2 cellular contexts compared by ENCODE assay signal in genomic region chr15:76418352-76419140, GRCh38.
TF ChIP-seq lines count a peak whose summit lies in the region.

No MANE protein-coding gene starts in this region.

TF ChIP-seq in A549, 52 proteins besides CTCF, POLR2A, EP300 and RAD21:
- TF ChIP-seq USF2 (IDR thresholded peaks at IDR 0.05) (no peak), BHLHE40 (IDR thresholded peaks at IDR 0.05; ENCODE audit: low read depth, low read length) (no peak), CHD4 (IDR thresholded peaks at IDR 0.05; ENCODE audit: borderline replicate concordance) (no peak), ZSCAN20 (CRISPR knock-in tag; IDR thresholded peaks at IDR 0.05) (no peak), KDM5A (IDR thresholded peaks at IDR 0.05) (no peak), CBX8 (IDR thresholded peaks at IDR 0.05) (no peak), CEBPB (IDR thresholded peaks at IDR 0.05) (no peak), RNF2 (IDR thresholded peaks at IDR 0.05; ENCODE audit: borderline replicate concordance, low read depth) (no peak), E2F6 (IDR thresholded peaks at IDR 0.05; ENCODE audit: borderline replicate concordance, low read depth) (no peak), JUN (IDR thresholded peaks at IDR 0.05) (no peak), FOSL2 (IDR thresholded peaks at IDR 0.05) (no peak), FOSL2 (CRISPR knock-in tag; IDR thresholded peaks at IDR 0.05) (no peak)

TF ChIP-seq in H1, 55 proteins besides CTCF, POLR2A, EP300 and RAD21:
- no peak for TF ChIP-seq ZNF274 (IDR thresholded peaks at IDR 0.05; ENCODE audit: borderline replicate concordance, extremely low read depth, low read length)
- TF ChIP-seq SP2 (IDR thresholded peaks at IDR 0.05; ENCODE audit: low read length): no peak
- no peak for TF ChIP-seq SIRT6 (IDR thresholded peaks at IDR 0.05; ENCODE audit: low read length)
- no peak for TF ChIP-seq MAFK (IDR thresholded peaks at IDR 0.05; ENCODE audit: low read depth, low read length)
- TF ChIP-seq BRCA1 (IDR thresholded peaks at IDR 0.05; ENCODE audit: low read depth, low read length): no peak
- no peak for TF ChIP-seq JUN (IDR thresholded peaks at IDR 0.05; ENCODE audit: low read depth, low read length)
- TF ChIP-seq CTBP2 (IDR thresholded peaks at IDR 0.05; ENCODE audit: borderline replicate concordance, insufficient read depth, insufficient read length, low read length): no peak
- no peak for TF ChIP-seq CHD1 (IDR thresholded peaks at IDR 0.05; ENCODE audit: low read depth, low read length)
- no peak for TF ChIP-seq JUND (IDR thresholded peaks at IDR 0.05; ENCODE audit: low read length)
- TF ChIP-seq E2F6 (IDR thresholded peaks at IDR 0.05): no peak
- TF ChIP-seq RFX5 (IDR thresholded peaks at IDR 0.05; ENCODE audit: borderline replicate concordance, low read depth, low read length): no peak
- no peak for TF ChIP-seq USF2 (IDR thresholded peaks at IDR 0.05; ENCODE audit: low read length)
- TF ChIP-seq, protein P1, sequence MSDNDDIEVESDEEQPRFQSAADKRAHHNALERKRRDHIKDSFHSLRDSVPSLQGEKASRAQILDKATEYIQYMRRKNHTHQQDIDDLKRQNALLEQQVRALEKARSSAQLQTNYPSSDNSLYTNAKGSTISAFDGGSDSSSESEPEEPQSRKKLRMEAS (IDR thresholded peaks at IDR 0.05): no peak
- TF ChIP-seq TBP (IDR thresholded peaks at IDR 0.05; ENCODE audit: low read depth, low read length): no peak
- TF ChIP-seq PHF8 (conservative IDR thresholded peaks at IDR 0.05; ENCODE audit: low read depth, low read length): no peak
- TF ChIP-seq TCF12 (IDR thresholded peaks at IDR 0.05; ENCODE audit: low read depth, low read length): no peak
- TF ChIP-seq BCL11A (IDR thresholded peaks at IDR 0.05; ENCODE audit: low read depth in 2 of 2, low read length in 2 of 2): no peak
- no peak for TF ChIP-seq RXRA (IDR thresholded peaks at IDR 0.05; ENCODE audit: insufficient read depth, low read depth, low read length)
